Comparison of ENCODE assay signal across 1 cellular context in genomic region chr2:217360781-217361485, GRCh38.
TF ChIP-seq lines count a peak whose summit lies in the region.

No MANE protein-coding gene starts in this region.

TF ChIP-seq in K562, 482 proteins besides CTCF, POLR2A, EP300 and RAD21 (continued from another document):
- TF ChIP-seq ZBTB5 (IDR thresholded peaks at IDR 0.05) (no peak), CEBPG (CRISPR knock-in tag; IDR thresholded peaks at IDR 0.05) (no peak), CEBPG (tag; conservative IDR thresholded peaks at IDR 0.05 in 1 of 2, IDR thresholded peaks at IDR 0.05 in 1 of 2) (peak; percentile 28 to 36; a peak in 1 of 4 replicates), ZNF239 (CRISPR knock-in tag; IDR thresholded peaks at IDR 0.05) (no peak), ZNF24 (IDR thresholded peaks at IDR 0.05) (no peak), PKNOX1 (IDR thresholded peaks at IDR 0.05) (peak; percentile 85), ZNF766 (CRISPR knock-in tag; conservative IDR thresholded peaks at IDR 0.05) (no peak)
